8 cellular contexts compared by ENCODE assay signal in the genomic region with DNA sequence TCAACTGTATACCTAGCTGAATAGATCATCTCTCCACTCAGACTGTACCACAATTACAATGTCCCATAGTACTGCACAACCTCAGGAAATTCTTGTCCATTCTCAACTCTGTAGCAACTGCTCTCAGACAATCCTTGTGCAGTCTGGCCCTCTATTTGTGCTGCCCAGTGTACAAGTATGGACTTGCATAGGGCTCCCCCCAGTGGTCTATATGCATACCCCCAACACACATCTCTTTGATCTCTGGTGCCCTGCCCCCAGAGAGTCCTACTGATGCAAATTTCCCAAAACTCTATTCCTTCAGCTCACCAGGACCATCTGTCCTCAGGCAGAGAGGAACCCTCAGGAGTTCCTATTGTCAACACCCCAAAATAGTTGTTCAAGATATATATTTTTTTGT.
DNase-seq lines count a peak whose midpoint lies in the region; ATAC-seq and TF ChIP-seq lines count a peak whose summit lies in the region.

No MANE protein-coding gene starts in this region.

- DNase-seq in DMS53 (lab: John Stamatoyannopoulos, UW) (peak; percentile 90), RPMI8226 (peak; percentile 32), left kidney (ENCODE audit: low read depth, low spot score) (peak; percentile 51), foreskin fibroblast (no peak), vagina (ENCODE audit: extremely low spot score in 2 of 2) (no peak)
- DNase-seq in stimulated activated CD4-positive, alpha-beta T cell treated with anti-CD3 and anti-CD28 coated beads, Interleukin-15, amount 100 ng/mL, for 24 hours, result no peak

- no peaks in the 10 kb centered on the region for H3K9me3 ChIP-seq in vagina

- TF ChIP-seq CTCF in foreskin fibroblast (IDR thresholded peaks at IDR 0.05; ENCODE audit: low read depth, low read length), result no peak
- no peak for TF ChIP-seq CTCF in vagina (IDR thresholded peaks at IDR 0.05)

- no peak overlapping the region for H3K27ac ChIP-seq in vagina

- no peaks in the 10 kb centered on the region for H3K36me3 ChIP-seq in vagina

- TF ChIP-seq POLR2A in vagina (IDR thresholded peaks at IDR 0.05), result no peak

- no peaks in the 10 kb centered on the region for H3K4me1 ChIP-seq in vagina

- ATAC-seq in GM19455 (IDR thresholded peaks at IDR 0.05; ENCODE audit: unreplicated experiment) (peak; percentile 73), HG03565 (IDR thresholded peaks at IDR 0.05; ENCODE audit: unreplicated experiment) (peak; percentile 67)

- no peak overlapping the region for H3K4me3 ChIP-seq in foreskin fibroblast (ENCODE audit: low read depth in 1 of 2, low read length in 2 of 2)
- H3K4me3 ChIP-seq in vagina, result no peak overlapping the region

- H3K27me3 ChIP-seq in vagina, result no peaks in the 10 kb centered on the region

- intact Hi-C loops in vagina (cut with DNase I), result no loop called here

Comparison
In these comparisons a context has a peak if more than half of its experiments do, and no peak if none do; other contexts are left out.
1. DNase-seq: peak in DMS53 (single experiment), RPMI8226 (single experiment) and left kidney (single experiment); none in stimulated activated CD4-positive, alpha-beta T cell treated with anti-CD3 and anti-CD28 coated beads, Interleukin-15, amount 100 ng/mL, for 24 hours (single experiment), foreskin fibroblast (0 of 2) and vagina (0 of 2).